Comparison of ENCODE assay signal across 8 cellular contexts in genomic region chr10:71319042-71319799, GRCh38. TPM values are rescaled to one million over a fixed set of nuclear protein-coding genes. Genes with fewer than 3 reads are reported as not detected.
DNase-seq lines count a peak whose midpoint lies in the region; ATAC-seq, FAIRE-seq and TF ChIP-seq lines count a peak whose summit lies in the region.

Gene SLC29A3, plus strand, starts transcription at chr10:71319259. Its CDS starts 51 bp downstream, at chr10:71319310.

- H3K27me3 ChIP-seq in skeletal muscle satellite cell (ENCODE audit: control insufficient read depth, insufficient read depth, low read length) = peaks cover 14% of the 10 kb centered on the region

- no peaks in the 10 kb centered on the region for H3K9me3 Mint-ChIP-seq in brain

- FAIRE-seq in GM12892 (lab: Jason Lieb, UNC) = peak; percentile 91

- H3K4me3 ChIP-seq in iPS-18c (ENCODE audit: insufficient read depth, low read depth, low read length) = peak within 1 kb of the TSS; percentile 78
- peak within 1 kb of the TSS; percentile 96 for H3K4me3 ChIP-seq in skeletal muscle satellite cell (ENCODE audit: low read length)

- peaks cover 13% of the 10 kb centered on the region for H3K36me3 Mint-ChIP-seq in brain

- peaks cover 8% of the 10 kb centered on the region for H3K36me3 ChIP-seq in skeletal muscle satellite cell (ENCODE audit: insufficient read depth, low read length)

- H3K4me3 Mint-ChIP-seq in brain = peak within 1 kb of the TSS; percentile 94 to 99 (median 96)

- H3K4me1 ChIP-seq in skeletal muscle satellite cell (ENCODE audit: control insufficient read depth, insufficient read depth, low read length) = peaks cover 3% of the 10 kb centered on the region

- H3K9me3 ChIP-seq in iPS-18c (ENCODE audit: control insufficient read depth, insufficient read depth, low read length) = no peaks in the 10 kb centered on the region
- H3K9me3 ChIP-seq in skeletal muscle satellite cell (replicated peaks; ENCODE audit: low read length) = no peaks in the 10 kb centered on the region

- TF ChIP-seq POLR2A in GM12892 (IDR thresholded peaks at IDR 0.05; ENCODE audit: low read depth, low read length) = peak; percentile 47; the same call in 1 of the 2 replicates

- peak within 1 kb of the TSS; percentile 92 for H3K9ac ChIP-seq in skeletal muscle satellite cell (ENCODE audit: low read depth, low read length)

- H3K27ac Mint-ChIP-seq in brain = peak within 1 kb of the TSS; percentile 63 to 96 (median 95)

- peak within 1 kb of the TSS; percentile 99 for H3K4me2 ChIP-seq in skeletal muscle satellite cell (ENCODE audit: low read length)

- H3K27me3 Mint-ChIP-seq in brain = peaks cover 14% of the 10 kb centered on the region

- peaks cover 70% of the 10 kb centered on the region for H3K4me1 Mint-ChIP-seq in brain

- ATAC-seq in HG02763 (IDR thresholded peaks at IDR 0.05; ENCODE audit: unreplicated experiment) = peak; percentile 70
- no peak for ATAC-seq in HG03378 (IDR thresholded peaks at IDR 0.05; ENCODE audit: unreplicated experiment)

- DNase-seq in GM12892 (ENCODE audit: insufficient read length) (peak; percentile 89), NCI-H1694 treated with DMSO at 0.1 percent for 48 hours (lab: John Stamatoyannopoulos, UW) (peak; percentile 63), UCSD-AML1 (lab: John Stamatoyannopoulos, UW; ENCODE audit: unreplicated experiment) (peak; percentile 90)

- peak; percentile 63 to 70 for TF ChIP-seq CTCF in brain (conservative IDR thresholded peaks at IDR 0.05)

RNA-seq across cellular contexts. Expression of gene SLC29A3, which starts in this region (rescaled TPM):
- polyA plus RNA-seq in GM12892 (2012; ENCODE audit: missing spikeins) = 1.3 TPM
- polyA plus RNA-seq in brain (ENCODE audit: insufficient read depth, low read depth, low replicate concordance) = 7.7 TPM
- total RNA-seq in skeletal muscle satellite cell (2012; rRNA removed) = 1.3 and 1.7 TPM in 2 replicates
